In genomic region chr19:53868892-53869804, GRCh38 we compare ENCODE assay signal across 8 cellular contexts.
A peak's percentile ranks its signal among the peaks of the same experiment; 100 is the strongest.
DNase-seq lines count a peak whose midpoint lies in the region; ATAC-seq lines count a peak whose summit lies in the region.

No MANE protein-coding gene starts in this region.

- H3K9ac ChIP-seq in mucosa of rectum (ENCODE audit: low read depth in 1 of 2, low read length in 2 of 2) = peak overlapping the region; percentile 83 to 86

- H3K27me3 ChIP-seq in mucosa of rectum (ENCODE audit: control insufficient read depth in 2 of 2, insufficient read depth in 2 of 2, low read length in 2 of 2) = no peaks in the 10 kb centered on the region

- DNase-seq in GM04504 (ENCODE audit: low read depth) = peak; percentile 72
- peak; percentile 97 for DNase-seq in OCI-M1 (lab: John Stamatoyannopoulos, UW)
- DNase-seq in activated T-cell treated with anti-CD3 and anti-CD28 coated beads for 48 hours (ENCODE audit: low read depth) = peak; percentile 81
- no peak for DNase-seq in epithelial cell of prostate (ENCODE audit: low read depth, low spot score)
- DNase-seq in stimulated activated CD8-positive, alpha-beta memory T cell treated with anti-CD3 and anti-CD28 coated beads, Interleukin-4, amount 100 ng/mL, for 24 hours (ENCODE audit: low read depth) = peak; percentile 76
- DNase-seq in DMS53 treated with DMSO at 0.1 percent for 48 hours (lab: John Stamatoyannopoulos, UW; ENCODE audit: unreplicated experiment) = no peak

- peak overlapping the region; percentile 85 to 93 for H3K4me3 ChIP-seq in mucosa of rectum (ENCODE audit: low read length in 2 of 2)

- no peaks in the 10 kb centered on the region for H3K9me3 ChIP-seq in mucosa of rectum (ENCODE audit: control insufficient read depth in 2 of 2, low read length in 2 of 2)

- ATAC-seq in HG02798 (IDR thresholded peaks at IDR 0.05; ENCODE audit: poor library complexity, unreplicated experiment) = peak; percentile 38

- H3K4me1 ChIP-seq in mucosa of rectum (ENCODE audit: control insufficient read depth in 2 of 2, insufficient read depth in 2 of 2, low read length in 2 of 2) = peaks cover 26 to 40% of the 10 kb centered on the region in 2 donors

- H3K36me3 ChIP-seq in mucosa of rectum (ENCODE audit: control insufficient read depth in 2 of 2, insufficient read depth in 2 of 2, low read length in 2 of 2) = peaks cover 10 to 11% of the 10 kb centered on the region in 2 donors

- H3K27ac ChIP-seq in epithelial cell of prostate = peak overlapping the region; percentile 63
- peak overlapping the region; percentile 95 to 96 for H3K27ac ChIP-seq in mucosa of rectum (ENCODE audit: low read depth in 2 of 2, low read length in 2 of 2)

Comparison
In these comparisons a context has a peak if more than half of its experiments do, and no peak if none do; other contexts are left out.
1. DNase-seq: peak in GM04504 (single experiment), OCI-M1 (single experiment), activated T-cell treated with anti-CD3 and anti-CD28 coated beads for 48 hours (single experiment) and stimulated activated CD8-positive, alpha-beta memory T cell treated with anti-CD3 and anti-CD28 coated beads, Interleukin-4, amount 100 ng/mL, for 24 hours (single experiment); none in epithelial cell of prostate (single experiment) and DMS53 treated with DMSO at 0.1 percent for 48 hours (single experiment).